Comparison of ENCODE assay signal across 9 cellular contexts in genomic region chr4:155582971-155583437, GRCh38.
DNase-seq lines count a peak whose midpoint lies in the region; ATAC-seq and TF ChIP-seq lines count a peak whose summit lies in the region.
"Had no signal": no experiment of that assay in that cellular context is flagged by ENCODE, and none has a peak within 500 bp of the region (broad histone marks: within the 10 kb centered on the region; RNA-seq: fewer than 3 reads in every experiment).

No MANE protein-coding gene starts in this region.

- H3K27ac ChIP-seq in ACC112 (ENCODE audit: low read depth, low read length) (peak overlapping the region; percentile 37), vagina (no peak overlapping the region)

- H3K79me2 ChIP-seq in ACC112 (ENCODE audit: control insufficient read depth, insufficient read depth, low read length, unreplicated experiment) = no peaks in the 10 kb centered on the region

- no peak for TF ChIP-seq CTCF in vagina (IDR thresholded peaks at IDR 0.05)
- no peak for TF ChIP-seq CTCF in GM20000 (IDR thresholded peaks at IDR 0.05; ENCODE audit: extremely low read depth, missing control alignments)

- intact Hi-C loops in sciatic nerve (cut with DNase I) = no loop called here
- intact Hi-C loops in vagina (cut with DNase I) = no loop called here

- no peak overlapping the region for H2AFZ ChIP-seq in ACC112 (ENCODE audit: low read length, unreplicated experiment)

- no peaks in the 10 kb centered on the region for H3K27me3 ChIP-seq in ACC112 (ENCODE audit: insufficient read depth, low read length)
- H3K27me3 ChIP-seq in vagina = no peaks in the 10 kb centered on the region

- no peak for TF ChIP-seq POLR2A in vagina (IDR thresholded peaks at IDR 0.05)

- H3K36me3 ChIP-seq in ACC112 (ENCODE audit: insufficient read depth, low read length) (no peaks in the 10 kb centered on the region), vagina (no peaks in the 10 kb centered on the region)

- H3K4me3 ChIP-seq in ACC112 (ENCODE audit: low read depth, low read length) (no peak overlapping the region), vagina (no peak overlapping the region)

- H3K4me1 ChIP-seq in ACC112 (ENCODE audit: control insufficient read depth, insufficient read depth, low read length, unreplicated experiment) (peaks cover 18% of the 10 kb centered on the region), vagina (no peaks in the 10 kb centered on the region)

- H3K9me3 ChIP-seq in vagina = no peaks in the 10 kb centered on the region

- ATAC-seq in sciatic nerve = no peak

- peak; percentile 38 for DNase-seq in ELR (ENCODE audit: low read depth)
- DNase-seq in SHP77 (lab: John Stamatoyannopoulos, UW) = peak; percentile 37 to 69
- peak; percentile 53 for DNase-seq in foreskin melanocyte
- no peak for DNase-seq in central memory CD4-positive, alpha-beta T cell
- no peak for DNase-seq in sciatic nerve (ENCODE audit: low spot score)
- DNase-seq in vagina (ENCODE audit: extremely low spot score in 2 of 2) = no peak
- DNase-seq in GM20000 (ENCODE audit: low spot score) = no peak
- DNase-seq: NCI-H1436 treated with DMSO at 0.1 percent for 48 hours had no signal

Comparison
In these comparisons a context has a peak if more than half of its experiments do, and no peak if none do; other contexts are left out.
1. DNase-seq: peak in ELR (single experiment), SHP77 (2 of 2) and foreskin melanocyte (single experiment); none in central memory CD4-positive, alpha-beta T cell (single experiment), sciatic nerve (single experiment), vagina (0 of 2) and GM20000 (single experiment).